ENCODE assay signal across 8 cellular contexts in the genomic region with DNA sequence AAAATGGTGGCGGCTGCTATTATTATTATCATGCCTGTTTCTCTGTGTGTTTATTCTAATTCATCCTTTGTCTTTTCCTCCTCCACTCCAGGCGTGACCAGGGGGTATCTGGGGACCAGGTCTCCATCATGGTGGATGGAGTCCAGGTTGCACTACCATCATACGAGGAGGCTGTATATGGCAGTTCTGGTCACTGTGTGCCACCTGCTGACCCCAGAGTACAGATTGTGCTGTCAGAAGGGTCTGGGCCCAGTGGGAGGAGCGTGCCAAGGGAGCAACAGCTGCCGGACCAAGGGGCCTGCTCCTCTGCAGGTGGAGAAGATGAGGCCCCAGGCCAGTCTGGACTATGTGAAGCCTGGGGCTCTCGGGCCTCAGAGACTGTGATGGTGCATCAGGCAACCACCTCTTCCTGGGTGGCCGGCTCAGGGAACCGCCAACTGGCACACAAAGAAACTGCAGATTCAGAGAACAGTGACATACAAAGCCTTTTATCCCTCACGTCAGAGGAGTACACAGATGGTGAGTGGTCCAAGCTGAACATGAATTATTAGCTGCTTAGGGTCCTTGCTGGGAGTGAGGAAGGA. TPM values are rescaled to one million over a fixed set of nuclear protein-coding genes. Genes with fewer than 3 reads are reported as not detected.
DNase-seq lines count a peak whose midpoint lies in the region; ATAC-seq and TF ChIP-seq lines count a peak whose summit lies in the region.

No MANE protein-coding gene starts in this region.

- H3K27ac ChIP-seq in KMS-11, result no peak overlapping the region

- CTCF ChIA-PET in activated CD4-positive, alpha-beta T cell treated with anti-CD3 and anti-CD28 coated beads, Interleukin-2, amount 10 ng/mL, durations not matched to agents 7 days and 5 days (lab: Charles Lee), result interaction anchor here (0.6 to 2.3 kb wide), 8 partner anchors 9 to 124 kb away, joined by 3 to 7 read pairs (median 4); no protein-coding TSS in a partner anchor

- H3K9me3 Mint-ChIP-seq in activated CD4-positive, alpha-beta T cell treated with anti-CD3 and anti-CD28 coated beads, Interleukin-2, amount 10 ng/mL, durations not matched to agents 7 days and 5 days, result no peaks in the 10 kb centered on the region

- H3K9ac ChIP-seq in KMS-11, result no peak overlapping the region

- no peaks in the 10 kb centered on the region for H4K20me1 ChIP-seq in KMS-11 (ENCODE audit: insufficient read depth)

- H3K27me3 ChIP-seq in KMS-11 (ENCODE audit: insufficient read depth, low read depth) (no peaks in the 10 kb centered on the region), kidney epithelial cell (ENCODE audit: control insufficient read depth, insufficient read depth, low read length) (no peaks in the 10 kb centered on the region)

- POLR2A ChIA-PET in activated CD4-positive, alpha-beta T cell treated with anti-CD3 and anti-CD28 coated beads, Interleukin-2, amount 10 ng/mL, durations not matched to agents 7 days and 5 days (lab: Charles Lee), result no interaction called here

- DNase-seq in D341Med (ENCODE audit: low spot score) (peak; percentile 83), kidney epithelial cell (ENCODE audit: low read depth) (no peak), AG20443 (ENCODE audit: low spot score) (no peak), Right ventricle myocardium inferior (ENCODE audit: missing footprints) (no peak)
- DNase-seq in activated CD4-positive, alpha-beta T cell treated with anti-CD3 and anti-CD28 coated beads, Interleukin-2, amount 10 ng/mL, durations not matched to agents 7 days and 5 days, result peak; percentile 52
- no peak for DNase-seq in effector CD4-positive, alpha-beta T cell

- H2AFZ ChIP-seq in KMS-11 (ENCODE audit: low read depth), result no peak overlapping the region

- H3K4me3 ChIP-seq in KMS-11 (IDR thresholded peaks at IDR 0.05; ENCODE audit: insufficient read depth, low read depth, low read length) (no peak overlapping the region), kidney epithelial cell (ENCODE audit: low read depth, low read length) (no peak overlapping the region)

- H3K27ac Mint-ChIP-seq in activated CD4-positive, alpha-beta T cell treated with anti-CD3 and anti-CD28 coated beads, Interleukin-2, amount 10 ng/mL, durations not matched to agents 7 days and 5 days, result peak overlapping the region; percentile 55

- peak; percentile 31 for TF ChIP-seq CTCF in KMS-11 (conservative IDR thresholded peaks at IDR 0.05; ENCODE audit: low read depth, low read length)
- TF ChIP-seq CTCF in kidney epithelial cell (IDR thresholded peaks at IDR 0.05; ENCODE audit: insufficient read depth, low read length, poor library complexity, severe bottlenecking), result peak; percentile 33

- H3K4me1 Mint-ChIP-seq in activated CD4-positive, alpha-beta T cell treated with anti-CD3 and anti-CD28 coated beads, Interleukin-2, amount 10 ng/mL, durations not matched to agents 7 days and 5 days, result peaks cover 72% of the 10 kb centered on the region

- H3K27me3 Mint-ChIP-seq in activated CD4-positive, alpha-beta T cell treated with anti-CD3 and anti-CD28 coated beads, Interleukin-2, amount 10 ng/mL, durations not matched to agents 7 days and 5 days, result no peaks in the 10 kb centered on the region

- H3K4me1 ChIP-seq in KMS-11 (ENCODE audit: low read depth, poor library complexity, severe bottlenecking), result peaks cover 26% of the 10 kb centered on the region

- H3K4me3 Mint-ChIP-seq in activated CD4-positive, alpha-beta T cell treated with anti-CD3 and anti-CD28 coated beads, Interleukin-2, amount 10 ng/mL, durations not matched to agents 7 days and 5 days, result no peak overlapping the region

- no peak for ATAC-seq in Right ventricle myocardium inferior
- no peak for ATAC-seq in GM19328 (IDR thresholded peaks at IDR 0.05; ENCODE audit: unreplicated experiment)

- H3K4me2 ChIP-seq in KMS-11, result no peak overlapping the region

- no peaks in the 10 kb centered on the region for H3K79me2 ChIP-seq in KMS-11 (ENCODE audit: insufficient read depth, low read depth)

- no peaks in the 10 kb centered on the region for H3K36me3 ChIP-seq in KMS-11 (ENCODE audit: insufficient read depth)
- no peaks in the 10 kb centered on the region for H3K36me3 ChIP-seq in kidney epithelial cell (ENCODE audit: control insufficient read depth, insufficient read depth, low read length)

- intact Hi-C loops in Right ventricle myocardium inferior (cut with DNase I), result no loop called here

- H3K36me3 Mint-ChIP-seq in activated CD4-positive, alpha-beta T cell treated with anti-CD3 and anti-CD28 coated beads, Interleukin-2, amount 10 ng/mL, durations not matched to agents 7 days and 5 days (ENCODE audit: low read depth), result peaks cover 80% of the 10 kb centered on the region

RNA-seq across cellular contexts. Expression of a gene that starts 58.3 kb away (rescaled TPM):
- 100 to 1,000 TPM; 390 to 392 TPM for total RNA-seq in activated CD4-positive, alpha-beta T cell treated with anti-CD3 and anti-CD28 coated beads, Interleukin-2, amount 10 ng/mL, durations not matched to agents 7 days and 5 days
- 103 and 130 TPM in 2 replicates for total RNA-seq in kidney epithelial cell
- 120 TPM for total RNA-seq in Right ventricle myocardium inferior

Comparison
In these comparisons a context has a peak if more than half of its experiments do, and no peak if none do; other contexts are left out.
1. DNase-seq: peak in D341Med (single experiment) and activated CD4-positive, alpha-beta T cell treated with anti-CD3 and anti-CD28 coated beads, Interleukin-2, amount 10 ng/mL, durations not matched to agents 7 days and 5 days (single experiment); none in kidney epithelial cell (single experiment), AG20443 (single experiment), Right ventricle myocardium inferior (single experiment) and effector CD4-positive, alpha-beta T cell (single experiment).